Comparison of ENCODE assay signal across 28 cellular contexts in genomic region chr14:61929651-61930050, GRCh38.
"Had no signal": no experiment of that assay in that cellular context is flagged by ENCODE, and none has a peak within 500 bp of the region (broad histone marks: within the 10 kb centered on the region; RNA-seq: fewer than 3 reads in every experiment).

No MANE protein-coding gene starts in this region.

- H3K27me3 ChIP-seq: adrenal gland, ascending aorta, left lung, vagina had no signal

- H3K9me3 ChIP-seq: adrenal gland, ascending aorta, left lung, mucosa of descending colon, neutrophil, vagina had no signal

- H3K27ac ChIP-seq: adrenal gland, ascending aorta, left lung, neutrophil, vagina, VCaP had no signal

- H3K4me3 ChIP-seq: adrenal gland, ascending aorta, left lung, lung, mucosa of descending colon, vagina had no signal

- H3K36me3 ChIP-seq: adrenal gland, ascending aorta, left lung, neutrophil, vagina had no signal

- H3K4me1 ChIP-seq: adrenal gland, left lung, vagina had no signal

- DNase-seq: activated CD4-positive, alpha-beta T cell treated with anti-CD3 and anti-CD28 coated beads for 48 hours; activated CD4-positive, alpha-beta T cell treated with anti-CD3 and anti-CD28 coated beads, Interleukin-2, amount 50 U/mL, for 48 hours; activated CD8-positive, alpha-beta memory T cell treated with anti-CD3 and anti-CD28 coated beads for 24 hours; activated CD8-positive, alpha-beta memory T cell treated with anti-CD3 and anti-CD28 coated beads, Interleukin-2, amount 50 U/mL, for 4 hours; activated effector memory CD4-positive, alpha-beta T cell treated with anti-CD3 and anti-CD28 coated beads, Interleukin-2, amount 50 U/mL, for 16 hours; activated naive CD4-positive, alpha-beta T cell treated with anti-CD3 and anti-CD28 coated beads for 36 hours; activated naive CD8-positive, alpha-beta T cell treated with anti-CD3 and anti-CD28 coated beads for 36 hours; activated T-cell treated with anti-CD3 and anti-CD28 coated beads, Interleukin-2, amount 50 U/mL, for 1 hour; adrenal gland; caudate nucleus; glutamatergic neuron; left lung; mucosa of descending colon; small intestine; stimulated activated CD4-positive, alpha-beta T cell treated with anti-CD3 and anti-CD28 coated beads, Interleukin-4, amount 100 ng/mL, for 24 hours; stimulated activated CD8-positive, alpha-beta memory T cell treated with anti-CD3 and anti-CD28 coated beads, Interleukin-4, amount 100 ng/mL, for 48 hours; stimulated activated naive CD8-positive, alpha-beta T cell treated with anti-CD3 and anti-CD28 coated beads, Interleukin-15, amount 100 ng/mL, for 72 hours; substantia nigra; T-helper 1 cell had no signal

- ATAC-seq: activated CD4-positive, CD25-positive, alpha-beta regulatory T cell treated with anti-CD3 and anti-CD28 coated beads, Interleukin-2, amount 50 U/mL, for 24 hours; left lung; mucosa of descending colon; natural killer cell treated with Interleukin-12 subunit alpha and Interleukin-12 subunit beta and Interleukin-15 and Interleukin-18, amount 100 ng/mL, for 72 hours; sciatic nerve; stimulated activated memory B cell treated with anti-CD40 and anti-IgM and Interleukin-4, amounts not matched to agents 10 μg/mL and 1 μg/mL and 100 μg/mL, for 72 hours; stimulated activated naive CD8-positive, alpha-beta T cell treated with anti-CD3 and anti-CD28 coated beads, Interleukin-15, amount 100 ng/mL, for 72 hours had no signal
